Comparison of ENCODE assay signal across 9 cellular contexts in the genomic region with DNA sequence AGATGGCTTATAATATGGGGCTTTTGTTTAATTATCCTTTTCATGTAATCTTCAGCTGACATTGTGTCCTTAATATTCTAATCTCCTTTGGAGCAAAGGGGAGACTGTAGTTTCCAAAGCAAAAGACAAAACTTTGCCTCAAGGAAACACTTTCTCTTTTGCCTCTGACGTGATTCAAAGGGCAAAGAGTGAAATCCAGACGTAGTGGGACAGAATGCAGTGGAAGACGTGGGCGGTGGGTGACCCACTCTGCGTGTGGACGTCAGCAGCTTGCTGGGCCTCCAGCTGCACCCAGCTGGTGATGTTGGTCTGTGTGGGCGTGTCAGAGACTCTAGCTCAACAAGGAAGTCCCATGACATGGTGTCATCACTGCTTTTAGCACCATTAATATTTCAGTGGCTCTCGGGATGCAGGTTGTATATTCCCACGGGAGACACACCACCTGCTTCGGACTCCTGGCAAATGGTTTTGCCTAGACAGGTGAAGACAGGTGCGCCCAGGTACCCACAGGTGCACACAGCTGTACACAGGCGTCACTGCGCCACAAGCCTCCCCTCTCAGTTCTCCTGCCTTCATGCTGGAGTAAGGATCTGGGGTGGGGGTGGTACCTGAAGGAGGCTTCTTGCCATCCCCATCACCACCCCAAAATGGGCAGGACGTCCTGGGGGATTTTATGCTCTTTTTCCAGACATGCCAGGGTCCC.
DNase-seq lines count a peak whose midpoint lies in the region; ATAC-seq, FAIRE-seq and TF ChIP-seq lines count a peak whose summit lies in the region.
"Had no signal": no experiment of that assay in that cellular context is flagged by ENCODE, and none has a peak within 500 bp of the region (broad histone marks: within the 10 kb centered on the region; RNA-seq: fewer than 3 reads in every experiment).

No MANE protein-coding gene starts in this region.

- peaks cover 0 to 3% of the 10 kb centered on the region in 2 experiments; a peak in 2 of 4 replicates for H3K27me3 ChIP-seq in GM12878 (replicated peaks in 1 of 2; ENCODE audit: control insufficient read depth in 2 of 2, insufficient read depth in 2 of 2, low read length in 1 of 2)
- H3K27me3 ChIP-seq in vagina, result no peaks in the 10 kb centered on the region

- SMC1A ChIA-PET in GM12878 (lab: Charles Lee; ENCODE audit: uncharacterized antibody, unreplicated experiment), result no interaction called here

- no TSS peak for BruUV-seq in GM12878 (replicated peaks; lab: Mats Ljungman, UMichigan)

- H3K9me3 ChIP-seq in GM12878 (replicated peaks; ENCODE audit: control insufficient read depth, insufficient read depth, low read length), result no peaks in the 10 kb centered on the region; the same call in 2 of the 3 replicates
- no peaks in the 10 kb centered on the region for H3K9me3 ChIP-seq in vagina

- peak; percentile 5 for DNase-seq in stimulated activated naive CD8-positive, alpha-beta T cell treated with anti-CD3 and anti-CD28 coated beads, Interleukin-15, Interleukin-2, amounts not matched to agents 100 U/mL and 50 U/mL, for 24 hours
- DNase-seq in stimulated activated naive CD8-positive, alpha-beta T cell treated with anti-CD3 and anti-CD28 coated beads, Interleukin-15, amount 100 ng/mL, for 72 hours, result no peak
- no peak for DNase-seq in GM12878 (ENCODE audit: low read depth, low spot score)
- DNase-seq in left colon, result peak; percentile 66 to 68
- DNase-seq in vagina (ENCODE audit: extremely low spot score in 2 of 2), result no peak
- DNase-seq in NOMO-1 (lab: John Stamatoyannopoulos, UW; ENCODE audit: unreplicated experiment in 2 of 2), result no peak
- DNase-seq in activated naive CD4-positive, alpha-beta T cell treated with anti-CD3 and anti-CD28 coated beads, Interleukin-2, amount 50 U/mL, for 16 hours, result no peak

- no peak for TF ChIP-seq RAD21 in GM12878 (IDR thresholded peaks at IDR 0.05; ENCODE audit: insufficient read depth, low read depth, low read length)

- H3K4me1 ChIP-seq in GM12878 (ENCODE audit: control insufficient read depth, insufficient read depth, low read length) (no peaks in the 10 kb centered on the region), vagina (peaks cover 16% of the 10 kb centered on the region)

- H3K4me3 ChIP-seq in GM12878 (no peak overlapping the region), vagina (no peak overlapping the region)

- no peaks in the 10 kb centered on the region for H4K20me1 ChIP-seq in GM12878 (ENCODE audit: control insufficient read depth, insufficient read depth)

- H3K27ac ChIP-seq in GM12878 (ENCODE audit: control insufficient read depth, insufficient read depth) (no peak overlapping the region), vagina (peak overlapping the region; percentile 20)

- no peaks in the 10 kb centered on the region for H3K4me1 Mint-ChIP-seq in stimulated activated naive CD8-positive, alpha-beta T cell treated with anti-CD3 and anti-CD28 coated beads, Interleukin-15, amount 100 ng/mL, for 72 hours
- H3K4me1 Mint-ChIP-seq: memory B cell had no signal

- RAD21 ChIA-PET in GM12878 (lab: Charles Lee; ENCODE audit: unreplicated experiment), result no interaction called here

- H3K4me3 Mint-ChIP-seq in stimulated activated naive CD8-positive, alpha-beta T cell treated with anti-CD3 and anti-CD28 coated beads, Interleukin-15, amount 100 ng/mL, for 72 hours, result no peak overlapping the region
- H3K4me3 Mint-ChIP-seq: memory B cell had no signal

- H2AFZ ChIP-seq in GM12878 (ENCODE audit: control insufficient read depth, low read depth, low read length), result no peak overlapping the region

- CTCF ChIA-PET in GM12878 (lab: Yijun Ruan, JAX), result no interaction called here

- H3K9ac ChIP-seq in GM12878 (ENCODE audit: control insufficient read depth, insufficient read depth, low read length), result no peak overlapping the region

- WGBS in GM12878 (ENCODE audit: insufficient coverage, insufficient replicate concordance, low lambda C conversion rate, missing lambda C conversion rate), result 23% methylated on average over 14 of the region's 14 CpGs

- ATAC-seq in stimulated activated naive CD8-positive, alpha-beta T cell treated with anti-CD3 and anti-CD28 coated beads, Interleukin-15, Interleukin-2, amounts not matched to agents 100 U/mL and 50 U/mL, for 24 hours, result no peak
- no peak for ATAC-seq in stimulated activated naive CD8-positive, alpha-beta T cell treated with anti-CD3 and anti-CD28 coated beads, Interleukin-15, amount 100 ng/mL, for 72 hours
- ATAC-seq in GM12878, result peak; percentile 53
- peak; percentile 55 for ATAC-seq in left colon
- no peak for ATAC-seq in HG03097 (IDR thresholded peaks at IDR 0.05; ENCODE audit: low FRiP score, unreplicated experiment)

- POLR2A ChIA-PET in GM12878 (lab: Charles Lee), result interaction anchor here (0.6 kb wide), 1 partner anchor 51 kb away, joined by 4 read pairs; no protein-coding TSS in a partner anchor

- intact Hi-C loops in GM12878 (cut with micrococcal nuclease; ENCODE audit: unreplicated experiment) (no loop called here), left colon (cut with DNase I, micrococcal nuclease) (no loop called here), vagina (cut with DNase I) (no loop called here)

- in situ Hi-C loops in GM12878 (cut with MboI), result no loop called here

- no peaks in the 10 kb centered on the region for H3K27me3 Mint-ChIP-seq in stimulated activated naive CD8-positive, alpha-beta T cell treated with anti-CD3 and anti-CD28 coated beads, Interleukin-15, amount 100 ng/mL, for 72 hours

- TF ChIP-seq POLR2A in GM12878 (IDR thresholded peaks at IDR 0.05; ENCODE audit: low read depth, low read length), result no peak
- TF ChIP-seq POLR2A in vagina (IDR thresholded peaks at IDR 0.05), result no peak

- no peak overlapping the region for H3K4me2 ChIP-seq in GM12878 (ENCODE audit: control insufficient read depth, insufficient read depth)

- no peak for FAIRE-seq in GM12878 (lab: Jason Lieb, UNC)

- TF ChIP-seq CTCF in GM12878 (IDR thresholded peaks at IDR 0.05 in 2 of 3, conservative IDR thresholded peaks at IDR 0.05 in 1 of 3; ENCODE audit: control insufficient read depth in 2 of 3, extremely low read depth in 1 of 3, insufficient read depth in 1 of 3, low read depth in 3 of 3, low read length in 3 of 3) (no peak), vagina (IDR thresholded peaks at IDR 0.05) (no peak)

- no peak overlapping the region for H3K27ac Mint-ChIP-seq in stimulated activated naive CD8-positive, alpha-beta T cell treated with anti-CD3 and anti-CD28 coated beads, Interleukin-15, amount 100 ng/mL, for 72 hours
- H3K27ac Mint-ChIP-seq: memory B cell had no signal

- no peaks in the 10 kb centered on the region for H3K9me3 Mint-ChIP-seq in stimulated activated naive CD8-positive, alpha-beta T cell treated with anti-CD3 and anti-CD28 coated beads, Interleukin-15, amount 100 ng/mL, for 72 hours
- H3K9me3 Mint-ChIP-seq: memory B cell had no signal

- H3K36me3 ChIP-seq in GM12878 (ENCODE audit: control insufficient read depth in 2 of 2, insufficient read depth in 2 of 2, low read length in 1 of 2) (no peaks in the 10 kb centered on the region), vagina (no peaks in the 10 kb centered on the region)

- no peak for TF ChIP-seq EP300 in GM12878 (IDR thresholded peaks at IDR 0.05; ENCODE audit: borderline replicate concordance in 1 of 2, control insufficient read depth in 1 of 2, low read depth in 2 of 2, low read length in 2 of 2)

- H3K79me2 ChIP-seq in GM12878 (ENCODE audit: control insufficient read depth, insufficient read depth, low read length), result no peaks in the 10 kb centered on the region

TF ChIP-seq in GM12878, 131 proteins besides CTCF, POLR2A, EP300 and RAD21 (continues in another document):
- TF ChIP-seq EGR1 (IDR thresholded peaks at IDR 0.05; ENCODE audit: borderline replicate concordance in 1 of 2, low read depth in 2 of 2, low read length in 2 of 2), result 0 out of 3 replicates have a peak, but pooled peaks of 1 of the 2 experiments have one; percentile 21
- no peak for TF ChIP-seq RUNX3 (IDR thresholded peaks at IDR 0.05; ENCODE audit: low read length)
- no peak for TF ChIP-seq NR2C2 (IDR thresholded peaks at IDR 0.05; ENCODE audit: borderline replicate concordance, control insufficient read depth, insufficient read length, low read depth)
- TF ChIP-seq CHD1 (IDR thresholded peaks at IDR 0.05; ENCODE audit: low read depth, low read length), result no peak
- no peak for TF ChIP-seq SREBF2 (IDR thresholded peaks at IDR 0.05; ENCODE audit: low read length)
- peak; percentile 22; the same call in 1 of the 2 replicates for TF ChIP-seq IKZF1 (conservative IDR thresholded peaks at IDR 0.05)
- no peak for TF ChIP-seq ZZZ3 (IDR thresholded peaks at IDR 0.05; ENCODE audit: control insufficient read depth, insufficient read length, low read depth)
- TF ChIP-seq LARP7 (IDR thresholded peaks at IDR 0.05), result no peak
- TF ChIP-seq TCF3 (IDR thresholded peaks at IDR 0.05; ENCODE audit: borderline replicate concordance, insufficient read depth, low read depth, low read length), result peak; percentile 95
- no peak for TF ChIP-seq MEF2B (IDR thresholded peaks at IDR 0.05; ENCODE audit: partially characterized antibody, poor library complexity, severe bottlenecking)
- no peak for TF ChIP-seq JUND (IDR thresholded peaks at IDR 0.05; ENCODE audit: low read depth, low read length)
- TF ChIP-seq CREM (IDR thresholded peaks at IDR 0.05; ENCODE audit: low read depth), result peak; percentile 35; the same call in 1 of the 2 replicates
- TF ChIP-seq ZNF274 (IDR thresholded peaks at IDR 0.05; ENCODE audit: insufficient read depth, insufficient read length), result no peak
- TF ChIP-seq POLR2AphosphoS5 (IDR thresholded peaks at IDR 0.05; ENCODE audit: low read length), result no peak
- TF ChIP-seq MTA2 (IDR thresholded peaks at IDR 0.05; ENCODE audit: low read depth), result no peak
- TF ChIP-seq SMAD1 (IDR thresholded peaks at IDR 0.05; ENCODE audit: low read depth, partially characterized antibody), result no peak
- TF ChIP-seq TCF7 (IDR thresholded peaks at IDR 0.05; ENCODE audit: borderline replicate concordance), result no peak
- TF ChIP-seq CREB1 (IDR thresholded peaks at IDR 0.05; ENCODE audit: low read depth), result peak; percentile 74
- TF ChIP-seq FOXK2 (IDR thresholded peaks at IDR 0.05), result no peak
- no peak for TF ChIP-seq GABPA (IDR thresholded peaks at IDR 0.05; ENCODE audit: low read depth)
- no peak for TF ChIP-seq GATAD2B (conservative IDR thresholded peaks at IDR 0.05; ENCODE audit: low read depth)
- peak; percentile 29 for TF ChIP-seq SP1 (IDR thresholded peaks at IDR 0.05; ENCODE audit: low read depth, low read length)
- peak; percentile 39; the same call in 1 of the 2 replicates for TF ChIP-seq PAX5 (IDR thresholded peaks at IDR 0.05; ENCODE audit: borderline replicate concordance, low read depth, low read length)

Comparison
In these comparisons a context has a peak if more than half of its experiments do, and no peak if none do; other contexts are left out.
1. DNase-seq: peak in stimulated activated naive CD8-positive, alpha-beta T cell treated with anti-CD3 and anti-CD28 coated beads, Interleukin-15, Interleukin-2, amounts not matched to agents 100 U/mL and 50 U/mL, for 24 hours (single experiment) and left colon (2 of 2); none in stimulated activated naive CD8-positive, alpha-beta T cell treated with anti-CD3 and anti-CD28 coated beads, Interleukin-15, amount 100 ng/mL, for 72 hours (0 of 2), GM12878 (single experiment), vagina (0 of 2), NOMO-1 (0 of 2) and activated naive CD4-positive, alpha-beta T cell treated with anti-CD3 and anti-CD28 coated beads, Interleukin-2, amount 50 U/mL, for 16 hours (single experiment).
2. ATAC-seq: peak in GM12878 (single experiment) and left colon (single experiment); none in stimulated activated naive CD8-positive, alpha-beta T cell treated with anti-CD3 and anti-CD28 coated beads, Interleukin-15, Interleukin-2, amounts not matched to agents 100 U/mL and 50 U/mL, for 24 hours (single experiment), stimulated activated naive CD8-positive, alpha-beta T cell treated with anti-CD3 and anti-CD28 coated beads, Interleukin-15, amount 100 ng/mL, for 72 hours (single experiment) and HG03097 (single experiment).